ENCODE assay signal across 19 cellular contexts in the genomic region with DNA sequence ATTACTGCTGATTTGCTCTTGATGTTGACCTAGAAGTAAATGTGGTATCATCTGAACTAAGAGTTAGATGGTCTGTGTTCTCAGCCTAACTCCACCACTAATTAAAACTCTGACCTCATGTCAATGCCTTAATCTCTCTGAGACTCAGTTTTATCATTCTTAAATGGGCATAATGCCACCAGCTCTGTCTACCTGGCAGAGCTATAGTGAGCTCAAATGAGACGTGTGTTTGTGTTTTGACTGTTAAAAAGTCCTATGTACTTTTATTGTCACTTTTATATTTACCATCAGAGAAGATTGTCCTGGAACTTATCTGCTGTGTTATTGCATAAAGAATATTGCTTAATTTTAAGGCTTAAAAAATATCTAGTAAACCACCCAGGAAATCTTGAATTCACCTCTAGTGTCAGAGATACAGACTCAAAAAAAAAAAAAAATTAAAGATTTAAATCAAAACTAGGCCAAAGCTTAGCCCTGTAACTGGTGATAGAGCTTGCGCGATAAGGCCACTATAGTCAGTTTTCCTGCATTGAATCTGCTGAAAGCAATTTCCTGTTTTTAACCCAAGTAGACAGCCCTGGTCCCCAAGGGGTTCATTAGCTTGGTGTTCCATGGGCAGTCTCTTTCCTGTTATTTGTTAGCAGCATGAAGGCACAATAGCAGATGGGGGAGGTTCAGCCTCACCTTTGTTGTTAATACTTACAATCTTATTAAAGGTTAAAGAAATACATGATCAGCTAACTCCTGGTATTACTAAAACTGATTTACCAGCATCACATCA.
DNase-seq lines count a peak whose midpoint lies in the region; ATAC-seq, FAIRE-seq and TF ChIP-seq lines count a peak whose summit lies in the region.
"Had no signal": no experiment of that assay in that cellular context is flagged by ENCODE, and none has a peak within 500 bp of the region (broad histone marks: within the 10 kb centered on the region; RNA-seq: fewer than 3 reads in every experiment).

No MANE protein-coding gene starts in this region.

- no peak overlapping the region for H3K27ac ChIP-seq in esophagus muscularis mucosa (replicated peaks in 1 of 4)
- H3K27ac ChIP-seq: GM23248, hepatocyte, tibial nerve had no signal

- ATAC-seq in stimulated activated memory B cell treated with anti-CD40 and anti-IgM and Interleukin-4, amounts not matched to agents 10 μg/mL and 1 μg/mL and 100 μg/mL, for 72 hours, result peak; percentile 46
- ATAC-seq in GM18520 (IDR thresholded peaks at IDR 0.05; ENCODE audit: unreplicated experiment), result no peak
- ATAC-seq: K562; naive thymus-derived CD4-positive, alpha-beta T cell; stimulated activated naive CD8-positive, alpha-beta T cell treated with anti-CD3 and anti-CD28 coated beads, Interleukin-15, Interleukin-2, amounts not matched to agents 100 U/mL and 50 U/mL, for 24 hours had no signal

- no peak overlapping the region for H3K4me3 Mint-ChIP-seq in stimulated activated memory B cell treated with anti-CD40 and anti-IgM and Interleukin-4, amounts not matched to agents 10 μg/mL and 1 μg/mL and 100 μg/mL, for 72 hours
- H3K4me3 Mint-ChIP-seq: activated naive CD4-positive, alpha-beta T cell treated with anti-CD3 and anti-CD28 coated beads, Interleukin-2, amount 10 ng/mL, durations not matched to agents 7 days and 5 days; naive thymus-derived CD4-positive, alpha-beta T cell had no signal

- no peak overlapping the region for H3K27ac Mint-ChIP-seq in stimulated activated memory B cell treated with anti-CD40 and anti-IgM and Interleukin-4, amounts not matched to agents 10 μg/mL and 1 μg/mL and 100 μg/mL, for 72 hours
- H3K27ac Mint-ChIP-seq: activated naive CD4-positive, alpha-beta T cell treated with anti-CD3 and anti-CD28 coated beads, Interleukin-2, amount 10 ng/mL, durations not matched to agents 7 days and 5 days; naive thymus-derived CD4-positive, alpha-beta T cell had no signal

- TF ChIP-seq EP300 in esophagus muscularis mucosa (IDR thresholded peaks at IDR 0.05), result no peak

- no peaks in the 10 kb centered on the region for H3K36me3 ChIP-seq in esophagus muscularis mucosa
- H3K36me3 ChIP-seq: sigmoid colon, tibial nerve had no signal

- H3K4me1 Mint-ChIP-seq in stimulated activated memory B cell treated with anti-CD40 and anti-IgM and Interleukin-4, amounts not matched to agents 10 μg/mL and 1 μg/mL and 100 μg/mL, for 72 hours, result peaks cover 5% of the 10 kb centered on the region
- H3K4me1 Mint-ChIP-seq: activated naive CD4-positive, alpha-beta T cell treated with anti-CD3 and anti-CD28 coated beads, Interleukin-2, amount 10 ng/mL, durations not matched to agents 7 days and 5 days; naive thymus-derived CD4-positive, alpha-beta T cell had no signal

- intact Hi-C loops in esophagus muscularis mucosa (cut with DNase I), result no loop called here

- TF ChIP-seq CTCF in fibroblast of pulmonary artery (IDR thresholded peaks at IDR 0.05; ENCODE audit: low read length, missing control alignments), result no peak
- TF ChIP-seq CTCF in esophagus muscularis mucosa (IDR thresholded peaks at IDR 0.05), result no peak

- no peak for TF ChIP-seq POLR2A in esophagus muscularis mucosa (IDR thresholded peaks at IDR 0.05; ENCODE audit: low read depth)

- peaks cover 0 to 14% (median 2%) of the 10 kb centered on the region in 4 donors for H3K4me1 ChIP-seq in esophagus muscularis mucosa
- H3K4me1 ChIP-seq: sigmoid colon, tibial nerve had no signal

- H3K9me3 Mint-ChIP-seq in stimulated activated memory B cell treated with anti-CD40 and anti-IgM and Interleukin-4, amounts not matched to agents 10 μg/mL and 1 μg/mL and 100 μg/mL, for 72 hours, result no peaks in the 10 kb centered on the region
- H3K9me3 Mint-ChIP-seq: activated naive CD4-positive, alpha-beta T cell treated with anti-CD3 and anti-CD28 coated beads, Interleukin-2, amount 10 ng/mL, durations not matched to agents 7 days and 5 days had no signal

- H3K36me3 Mint-ChIP-seq in stimulated activated memory B cell treated with anti-CD40 and anti-IgM and Interleukin-4, amounts not matched to agents 10 μg/mL and 1 μg/mL and 100 μg/mL, for 72 hours, result no peaks in the 10 kb centered on the region
- H3K36me3 Mint-ChIP-seq: activated naive CD4-positive, alpha-beta T cell treated with anti-CD3 and anti-CD28 coated beads, Interleukin-2, amount 10 ng/mL, durations not matched to agents 7 days and 5 days; naive thymus-derived CD4-positive, alpha-beta T cell had no signal

- no peaks in the 10 kb centered on the region for H3K27me3 ChIP-seq in esophagus muscularis mucosa
- H3K27me3 ChIP-seq: hepatocyte, sigmoid colon, tibial nerve had no signal

- FAIRE-seq in GM19239 (lab: Jason Lieb, UNC), result no peak
- FAIRE-seq: islet of Langerhans, K562, TTC549 had no signal

- peak in 2 of 3 experiments; percentile 68 to 94 for DNase-seq in NCI-H1417 (lab: John Stamatoyannopoulos, UW)
- DNase-seq in NCI-H774 (lab: John Stamatoyannopoulos, UW), result peak; percentile 14
- peak; percentile 40 for DNase-seq in fibroblast of pulmonary artery (ENCODE audit: low read depth)
- DNase-seq in GM19239 (ENCODE audit: insufficient read length, low spot score), result no peak
- no peak for DNase-seq in esophagus muscularis mucosa (ENCODE audit: extremely low spot score)
- DNase-seq: activated CD4-positive, alpha-beta T cell treated with anti-CD3 and anti-CD28 coated beads, Interleukin-2, amount 50 U/mL, for 4 hours; activated naive CD4-positive, alpha-beta T cell treated with anti-CD3 and anti-CD28 coated beads, Interleukin-2, amount 10 ng/mL, durations not matched to agents 7 days and 5 days; anterior cingulate cortex; naive thymus-derived CD4-positive, alpha-beta T cell; sigmoid colon; stimulated activated naive CD8-positive, alpha-beta T cell treated with anti-CD3 and anti-CD28 coated beads, Interleukin-15, Interleukin-2, amounts not matched to agents 100 U/mL and 50 U/mL, for 24 hours had no signal

- WGBS in esophagus muscularis mucosa, result 82% methylated on average over 3 of the region's 3 CpGs

- no peak overlapping the region for H3K4me3 ChIP-seq in fibroblast of pulmonary artery (replicated peaks; ENCODE audit: low read depth, low read length)
- no peak overlapping the region for H3K4me3 ChIP-seq in esophagus muscularis mucosa
- H3K4me3 ChIP-seq: GM23248, hepatocyte, K562, sigmoid colon, tibial nerve had no signal

- no peaks in the 10 kb centered on the region for H3K27me3 Mint-ChIP-seq in stimulated activated memory B cell treated with anti-CD40 and anti-IgM and Interleukin-4, amounts not matched to agents 10 μg/mL and 1 μg/mL and 100 μg/mL, for 72 hours
- H3K27me3 Mint-ChIP-seq: activated naive CD4-positive, alpha-beta T cell treated with anti-CD3 and anti-CD28 coated beads, Interleukin-2, amount 10 ng/mL, durations not matched to agents 7 days and 5 days had no signal

- H3K9me3 ChIP-seq in esophagus muscularis mucosa, result no peaks in the 10 kb centered on the region
- H3K9me3 ChIP-seq: sigmoid colon, tibial nerve had no signal

Comparison
In these comparisons a context has a peak if more than half of its experiments do, and no peak if none do; other contexts are left out.
1. DNase-seq: peak in NCI-H1417 (2 of 3), NCI-H774 (single experiment) and fibroblast of pulmonary artery (single experiment); none in GM19239 (single experiment) and esophagus muscularis mucosa (single experiment).